8 cellular contexts compared by ENCODE assay signal in the genomic region with DNA sequence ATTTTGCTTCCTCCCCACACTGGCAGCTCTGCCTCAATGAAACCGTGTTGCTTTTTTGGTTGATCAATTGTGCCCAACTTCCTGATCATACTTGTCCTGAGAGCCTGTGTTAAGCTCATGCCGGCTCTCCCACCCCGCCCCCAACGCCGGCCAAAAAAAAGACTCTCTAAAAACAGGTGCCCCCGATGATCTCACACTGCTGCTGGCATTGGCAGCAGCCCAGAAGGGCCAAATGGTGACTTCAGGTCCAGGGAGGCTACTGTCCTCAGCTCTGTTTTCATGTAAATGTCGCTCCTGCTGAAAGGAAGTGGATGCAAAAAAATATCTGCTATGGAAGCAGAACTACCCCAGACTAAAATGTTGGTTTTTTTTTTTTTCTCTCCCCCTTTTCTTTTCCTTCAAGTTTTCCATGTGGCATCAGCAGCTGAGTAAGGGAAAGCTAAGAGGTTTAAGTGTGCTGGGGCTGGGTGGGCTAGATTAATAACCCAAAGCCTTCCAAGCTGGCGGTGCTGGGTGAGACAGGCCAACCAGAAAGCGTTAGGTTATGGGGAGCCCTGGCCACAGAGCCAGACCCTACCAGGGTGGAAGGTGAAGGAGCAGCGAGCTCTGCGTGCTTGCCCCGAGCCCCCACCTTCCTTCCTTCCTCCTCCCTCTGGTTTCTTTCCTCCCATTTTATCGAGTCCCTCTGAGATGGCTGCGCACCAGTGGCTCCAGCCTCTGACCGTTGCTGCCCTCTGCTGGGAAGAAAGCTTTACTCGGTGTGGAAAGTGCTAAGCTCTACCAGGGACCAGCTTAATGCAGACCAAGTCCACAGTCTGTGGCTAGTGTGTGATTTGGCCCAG.
DNase-seq lines count a peak whose midpoint lies in the region; ATAC-seq and TF ChIP-seq lines count a peak whose summit lies in the region.

No MANE protein-coding gene starts in this region.

- H3K4me3 ChIP-seq in CD8-positive, alpha-beta memory T cell (ENCODE audit: low read length): no peak overlapping the region
- H3K4me3 ChIP-seq in mucosa of descending colon: no peak overlapping the region

- H3K36me3 ChIP-seq in CD8-positive, alpha-beta memory T cell (ENCODE audit: insufficient read depth, low read length): no peaks in the 10 kb centered on the region
- no peaks in the 10 kb centered on the region for H3K36me3 ChIP-seq in mucosa of descending colon (ENCODE audit: low read depth)

- H3K9me3 ChIP-seq in CD8-positive, alpha-beta memory T cell (ENCODE audit: low read length): no peaks in the 10 kb centered on the region
- H3K9me3 ChIP-seq in mucosa of descending colon: no peaks in the 10 kb centered on the region

- POLR2A ChIA-PET in CD8-positive, alpha-beta memory T cell (lab: Charles Lee): no interaction called here

- ATAC-seq in GM19397 (IDR thresholded peaks at IDR 0.05; ENCODE audit: unreplicated experiment) (peak; percentile 96), HG03558 (IDR thresholded peaks at IDR 0.05; ENCODE audit: extremely low read depth, unreplicated experiment) (peak; percentile 82), mucosa of descending colon (peak; percentile 85)

- intact Hi-C loops in mucosa of descending colon (cut with DNase I, micrococcal nuclease): no loop called here

- CTCF ChIA-PET in CD8-positive, alpha-beta memory T cell (lab: Charles Lee): interaction anchor here (1.5 to 2.4 kb wide), 4 partner anchors 8 to 704 kb away, joined by 3 to 11 read pairs (median 6); no protein-coding TSS in a partner anchor

- peak; percentile 32 for TF ChIP-seq CTCF in mucosa of descending colon (IDR thresholded peaks at IDR 0.05)

- no peaks in the 10 kb centered on the region for H3K27me3 ChIP-seq in CD8-positive, alpha-beta memory T cell (ENCODE audit: insufficient read depth, low read length, poor library complexity, severe bottlenecking)

- peak in 4 of 5 donors; percentile 1 to 51 (median 15) for DNase-seq in CD8-positive, alpha-beta memory T cell
- DNase-seq in NCI-H774 (lab: John Stamatoyannopoulos, UW) (peak; percentile 73), epithelial cell of prostate (ENCODE audit: low read depth, low spot score) (peak; percentile 5), mucosa of descending colon (peak in 2 of 3 donors; percentile 62 to 84)
- DNase-seq in activated CD8-positive, alpha-beta memory T cell treated with anti-CD3 and anti-CD28 coated beads, Interleukin-2, amount 50 U/mL, for 24 hours (ENCODE audit: extremely low read depth): peak; percentile 25
- DNase-seq in stimulated activated CD8-positive, alpha-beta memory T cell treated with anti-CD3 and anti-CD28 coated beads, Interleukin-7, amount 100 ng/mL, for 24 hours (ENCODE audit: low read depth): peak; percentile 36

- H3K36me3 Mint-ChIP-seq in CD8-positive, alpha-beta memory T cell: no peaks in the 10 kb centered on the region

- peak overlapping the region in 2 of 8 donors; percentile 43 to 82 for H3K27ac Mint-ChIP-seq in CD8-positive, alpha-beta memory T cell

- peaks cover 0 to 2% of the 10 kb centered on the region in 2 donors for H3K27me3 Mint-ChIP-seq in CD8-positive, alpha-beta memory T cell

- H3K9me3 Mint-ChIP-seq in CD8-positive, alpha-beta memory T cell: no peaks in the 10 kb centered on the region

- H3K4me1 Mint-ChIP-seq in CD8-positive, alpha-beta memory T cell: peaks cover 0 to 8% (median 0%) of the 10 kb centered on the region in 3 donors

- peak overlapping the region in 6 of 7 donors; percentile 15 to 74 (median 48) for H3K4me3 Mint-ChIP-seq in CD8-positive, alpha-beta memory T cell

- H3K4me1 ChIP-seq in CD8-positive, alpha-beta memory T cell (ENCODE audit: insufficient read depth, low read length): no peaks in the 10 kb centered on the region
- no peaks in the 10 kb centered on the region for H3K4me1 ChIP-seq in mucosa of descending colon (ENCODE audit: low read depth)

- H3K27ac ChIP-seq in CD8-positive, alpha-beta memory T cell (ENCODE audit: low read depth, low read length): no peak overlapping the region
- H3K27ac ChIP-seq in epithelial cell of prostate: no peak overlapping the region

Comparison
In these comparisons a context has a peak if more than half of its experiments do, and no peak if none do; other contexts are left out.
1. DNase-seq: peak in every context shown above with its lines; median percentile 73 in NCI-H774; 73 in mucosa of descending colon; 36 in stimulated activated CD8-positive, alpha-beta memory T cell treated with anti-CD3 and anti-CD28 coated beads, Interleukin-7, amount 100 ng/mL, for 24 hours; 25 in activated CD8-positive, alpha-beta memory T cell treated with anti-CD3 and anti-CD28 coated beads, Interleukin-2, amount 50 U/mL, for 24 hours; 15 in CD8-positive, alpha-beta memory T cell; 5 in epithelial cell of prostate.